11 cellular contexts compared by ENCODE assay signal in the genomic region with DNA sequence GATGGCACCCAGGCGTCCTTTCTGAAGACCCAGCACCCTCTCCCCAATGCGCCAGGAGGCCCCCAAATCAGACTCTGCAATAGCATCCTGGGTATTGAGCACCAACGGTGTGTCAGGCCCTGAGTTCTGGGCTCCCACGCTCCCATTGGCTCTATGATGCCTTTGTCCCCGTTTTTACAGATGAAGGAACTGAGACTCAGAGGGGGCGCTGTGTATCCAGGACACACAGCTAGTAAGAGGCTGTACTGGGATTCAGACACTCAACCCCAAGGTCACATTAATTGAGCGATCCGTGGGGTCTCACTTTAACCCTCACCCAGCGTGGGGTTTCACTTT. TPM values are rescaled to one million over a fixed set of nuclear protein-coding genes. Genes with fewer than 3 reads are reported as not detected.
DNase-seq lines count a peak whose midpoint lies in the region; ATAC-seq and TF ChIP-seq lines count a peak whose summit lies in the region.
"Had no signal": no experiment of that assay in that cellular context is flagged by ENCODE, and none has a peak within 500 bp of the region (broad histone marks: within the 10 kb centered on the region; RNA-seq: fewer than 3 reads in every experiment).

No MANE protein-coding gene starts in this region.

- no peak for TF ChIP-seq POLR2A in stomach (IDR thresholded peaks at IDR 0.05)

- peak overlapping the region; percentile 22 for H3K4me3 ChIP-seq in epithelial cell of proximal tubule (ENCODE audit: low read depth, low read length)
- H3K4me3 ChIP-seq in stomach, result peak overlapping the region; percentile 34 to 48 (median 40)

- H3K27ac ChIP-seq in stomach, result peak overlapping the region in 2 of 5 donors; percentile 5 to 46

- WGBS in stomach, 5 donors, result 19 to 26% (median 20%) methylated on average over 7 to 9 of the region's 9 CpGs

- H3K4me3 Mint-ChIP-seq in activated T-cell treated with anti-CD3 and anti-CD28 coated beads, Interleukin-2, amount 50 U/mL, for 24 hours, result peak overlapping the region; percentile 73

- peaks cover 0 to 85% (median 25%) of the 10 kb centered on the region in 3 donors for H3K27me3 ChIP-seq in stomach

- H3K36me3 ChIP-seq in stomach, result no peaks in the 10 kb centered on the region

- no peaks in the 10 kb centered on the region for H3K9me3 ChIP-seq in stomach

- no peaks in the 10 kb centered on the region for H3K36me3 Mint-ChIP-seq in activated T-cell treated with anti-CD3 and anti-CD28 coated beads, Interleukin-2, amount 50 U/mL, for 24 hours (ENCODE audit: low read depth)

- ATAC-seq in SK-N-SH treated with all-trans-retinoic acid at 6 μM for 48 hours, result peak; percentile 16; the same call in 2 of the 3 replicates
- no peak for ATAC-seq in GM18909 (IDR thresholded peaks at IDR 0.05; ENCODE audit: poor library complexity, unreplicated experiment)

- TF ChIP-seq CTCF in epithelial cell of proximal tubule (conservative IDR thresholded peaks at IDR 0.05; ENCODE audit: low read depth, low read length) (peak; percentile 8), stomach (IDR thresholded peaks at IDR 0.05) (no peak)

- H3K4me1 Mint-ChIP-seq in activated T-cell treated with anti-CD3 and anti-CD28 coated beads, Interleukin-2, amount 50 U/mL, for 24 hours (ENCODE audit: low read depth), result peaks cover 25% of the 10 kb centered on the region

- H3K27me3 Mint-ChIP-seq in activated T-cell treated with anti-CD3 and anti-CD28 coated beads, Interleukin-2, amount 50 U/mL, for 24 hours, result no peaks in the 10 kb centered on the region

- H3K4me1 ChIP-seq in stomach, result peaks cover 13 to 20% (median 15%) of the 10 kb centered on the region in 4 donors

- DNase-seq in activated T-cell treated with anti-CD3 and anti-CD28 coated beads, Interleukin-2, amount 50 U/mL, for 24 hours, result no peak
- no peak for DNase-seq in activated T-cell treated with anti-CD3 and anti-CD28 coated beads, Interleukin-2, amount 50 U/mL, for 48 hours
- no peak for DNase-seq in epithelial cell of proximal tubule (ENCODE audit: low read depth)
- no peak for DNase-seq in stomach
- DNase-seq in DMS114 treated with DMSO at 0.1 percent for 48 hours (lab: John Stamatoyannopoulos, UW; ENCODE audit: unreplicated experiment), result no peak
- no peak for DNase-seq in NCI-H345 treated with DMSO at 0.1 percent for 48 hours (lab: John Stamatoyannopoulos, UW; ENCODE audit: unreplicated experiment)
- DNase-seq: DMS53, GOT3 had no signal

- H3K9me3 Mint-ChIP-seq in activated T-cell treated with anti-CD3 and anti-CD28 coated beads, Interleukin-2, amount 50 U/mL, for 24 hours, result no peaks in the 10 kb centered on the region

- no peak for TF ChIP-seq EP300 in stomach (IDR thresholded peaks at IDR 0.05)

- peak overlapping the region; percentile 29 for H3K27ac Mint-ChIP-seq in activated T-cell treated with anti-CD3 and anti-CD28 coated beads, Interleukin-2, amount 50 U/mL, for 24 hours

- intact Hi-C loops in stomach (cut with DNase I; ENCODE audit: low total_unique reads), result loop anchor here (10.0 kb wide), 1 partner anchor 96 kb away; no protein-coding TSS in a partner anchor

TF ChIP-seq in SK-N-SH treated with all-trans-retinoic acid at 6 μM for 48 hours, 23 proteins besides CTCF, POLR2A, EP300 and RAD21:
- no peak for TF ChIP-seq CSDC2 (CRISPR knock-in tag; IDR thresholded peaks at IDR 0.05)
- TF ChIP-seq ESRRG (CRISPR knock-in tag; IDR thresholded peaks at IDR 0.05), result no peak
- no peak for TF ChIP-seq PPARA (CRISPR knock-in tag; IDR thresholded peaks at IDR 0.05; ENCODE audit: borderline replicate concordance)
- TF ChIP-seq RARB (CRISPR knock-in tag; IDR thresholded peaks at IDR 0.05), result no peak
- TF ChIP-seq ZFP3 (CRISPR knock-in tag; IDR thresholded peaks at IDR 0.05), result no peak
- TF ChIP-seq TCF4 (CRISPR knock-in tag; IDR thresholded peaks at IDR 0.05; ENCODE audit: borderline replicate concordance), result no peak
- TF ChIP-seq ZFP30 (CRISPR knock-in tag; IDR thresholded peaks at IDR 0.05), result no peak
- no peak for TF ChIP-seq POU6F1 (CRISPR knock-in tag; IDR thresholded peaks at IDR 0.05; ENCODE audit: borderline replicate concordance, low read depth)
- no peak for TF ChIP-seq GLIS3 (CRISPR knock-in tag; IDR thresholded peaks at IDR 0.05)
- TF ChIP-seq, protein P1, sequence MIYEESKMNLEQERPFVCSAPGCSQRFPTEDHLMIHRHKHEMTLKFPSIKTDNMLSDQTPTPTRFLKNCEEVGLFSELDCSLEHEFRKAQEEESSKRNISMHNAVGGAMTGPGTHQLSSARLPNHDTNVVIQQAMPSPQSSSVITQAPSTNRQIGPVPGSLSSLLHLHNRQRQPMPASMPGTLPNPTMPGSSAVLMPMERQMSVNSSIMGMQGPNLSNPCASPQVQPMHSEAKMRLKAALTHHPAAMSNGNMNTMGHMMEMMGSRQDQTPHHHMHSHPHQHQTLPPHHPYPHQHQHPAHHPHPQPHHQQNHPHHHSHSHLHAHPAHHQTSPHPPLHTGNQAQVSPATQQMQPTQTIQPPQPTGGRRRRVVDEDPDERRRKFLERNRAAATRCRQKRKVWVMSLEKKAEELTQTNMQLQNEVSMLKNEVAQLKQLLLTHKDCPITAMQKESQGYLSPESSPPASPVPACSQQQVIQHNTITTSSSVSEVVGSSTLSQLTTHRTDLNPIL (CRISPR knock-in tag; IDR thresholded peaks at IDR 0.05; ENCODE audit: low read depth), result no peak

RNA-seq across cellular contexts. Expression of gene CYP4F22, which starts 42.5 kb away (rescaled TPM):
- total RNA-seq in epithelial cell of proximal tubule, result not detected in 2 replicates
- 10 to 100 TPM in 1 of 5 donors, 1 to 10 TPM in 1, under 1 TPM in 1, not detected in 2; 0.14 to 21.6 (median 1.8) TPM for total RNA-seq in stomach
- 1 to 10 TPM in 1 of 3 donors, under 1 TPM in 2; 0.12 to 1.1 (median 0.35) TPM for polyA plus RNA-seq in stomach
- total RNA-seq: posterior vena cava had no signal
